Comparison of ENCODE assay signal across 16 cellular contexts in the genomic region with DNA sequence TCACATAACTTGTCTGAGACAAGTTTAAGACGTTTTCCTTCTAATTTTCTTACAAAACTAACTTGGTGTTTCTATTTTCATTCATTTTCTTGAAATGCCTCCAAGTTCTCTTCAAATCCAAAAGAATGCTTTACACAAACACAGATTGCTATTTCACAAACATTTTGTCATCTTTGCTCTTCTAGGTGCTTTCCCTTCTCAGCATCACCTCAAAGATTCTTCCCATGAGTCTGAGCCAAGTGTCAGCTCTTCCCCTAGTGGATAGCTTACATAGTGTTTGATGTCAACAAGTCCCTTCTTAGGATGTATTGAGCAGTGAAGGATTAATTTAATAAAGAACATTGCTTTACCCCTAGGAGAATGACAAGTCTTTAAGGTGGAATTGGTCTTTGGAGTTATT. TPM values are rescaled to one million over a fixed set of nuclear protein-coding genes. Genes with fewer than 3 reads are reported as not detected.
DNase-seq lines count a peak whose midpoint lies in the region; ATAC-seq and TF ChIP-seq lines count a peak whose summit lies in the region.
"Had no signal": no experiment of that assay in that cellular context is flagged by ENCODE, and none has a peak within 500 bp of the region (broad histone marks: within the 10 kb centered on the region; RNA-seq: fewer than 3 reads in every experiment).

No MANE protein-coding gene starts in this region.

- H3K9me3 Mint-ChIP-seq in stimulated activated naive CD8-positive, alpha-beta T cell treated with anti-CD3 and anti-CD28 coated beads, Interleukin-15, amount 100 ng/mL, for 72 hours, result no peaks in the 10 kb centered on the region
- H3K9me3 Mint-ChIP-seq: activated naive CD4-positive, alpha-beta T cell treated with anti-CD3 and anti-CD28 coated beads, Interleukin-2, amount 10 ng/mL, durations not matched to agents 7 days and 5 days; T-helper 1 cell treated with Interleukin-12 subunit alpha and Interleukin-12 subunit beta and Interleukin-4 antibody, amounts not matched to agents 30 μg/mL and 1 μg/mL, for 36 hours had no signal

- BruUV-seq in A673 (replicated peaks; lab: Mats Ljungman, UMichigan), result no TSS peak

- no peak for TF ChIP-seq POLR2A in gastroesophageal sphincter (IDR thresholded peaks at IDR 0.05)

- H3K27ac ChIP-seq in gastroesophageal sphincter (peak overlapping the region in 2 of 4 donors; percentile 24 to 63), A673 (ENCODE audit: low read depth, low read length, poor library complexity, severe bottlenecking) (no peak overlapping the region)
- H3K27ac ChIP-seq: BLaER1 treated with 17β-estradiol and CSF1 and Interleukin-3, amounts not matched to agents 10 nM and 100 nM; thyroid gland had no signal

- TF ChIP-seq CTCF in gastroesophageal sphincter (IDR thresholded peaks at IDR 0.05) (peak; percentile 14 to 57 (median 34)), A673 (conservative IDR thresholded peaks at IDR 0.05; ENCODE audit: low read depth, low read length) (no peak; the same call in 1 of the 2 replicates)

- peak; percentile 56 for ATAC-seq in stimulated activated naive CD8-positive, alpha-beta T cell treated with anti-CD3 and anti-CD28 coated beads, Interleukin-15, amount 100 ng/mL, for 72 hours
- ATAC-seq in stimulated activated naive CD8-positive, alpha-beta T cell treated with anti-CD3 and anti-CD28 coated beads, Interleukin-15, Interleukin-2, amounts not matched to agents 100 U/mL and 50 U/mL, for 24 hours, result no peak
- ATAC-seq in gastroesophageal sphincter (peak; percentile 55), HG02571 (IDR thresholded peaks at IDR 0.05; ENCODE audit: unreplicated experiment) (no peak)

- no peak for TF ChIP-seq EP300 in gastroesophageal sphincter (IDR thresholded peaks at IDR 0.05)

- CTCF ChIA-PET in A673 (lab: Charles Lee), result no interaction called here

- POLR2A ChIA-PET in A673 (lab: Charles Lee; ENCODE audit: low non-redundant PET), result no interaction called here

- H3K4me3 Mint-ChIP-seq in stimulated activated naive CD8-positive, alpha-beta T cell treated with anti-CD3 and anti-CD28 coated beads, Interleukin-15, amount 100 ng/mL, for 72 hours, result no peak overlapping the region
- H3K4me3 Mint-ChIP-seq: activated naive CD4-positive, alpha-beta T cell treated with anti-CD3 and anti-CD28 coated beads, Interleukin-2, amount 10 ng/mL, durations not matched to agents 7 days and 5 days; dendritic cell treated with granulocyte-macrophage colony-stimulating factor and Interleukin-4, amounts not matched to agents 40 ng/mL and 50 ng/mL, for 4 days; T-helper 1 cell treated with Interleukin-12 subunit alpha and Interleukin-12 subunit beta and Interleukin-4 antibody, amounts not matched to agents 30 μg/mL and 1 μg/mL, for 36 hours had no signal

- no peak for DNase-seq in stimulated activated naive CD8-positive, alpha-beta T cell treated with anti-CD3 and anti-CD28 coated beads, Interleukin-15, amount 100 ng/mL, for 72 hours
- no peak for DNase-seq in stimulated activated naive CD8-positive, alpha-beta T cell treated with anti-CD3 and anti-CD28 coated beads, Interleukin-15, Interleukin-2, amounts not matched to agents 100 U/mL and 50 U/mL, for 24 hours
- DNase-seq in amniotic epithelial cell (ENCODE audit: low read depth) (peak; percentile 77), dermis blood vessel endothelial cell (no peak), medulla oblongata (ENCODE audit: extremely low spot score) (no peak), A673 (ENCODE audit: low spot score) (no peak)
- DNase-seq: activated CD4-positive, alpha-beta T cell treated with anti-CD3 and anti-CD28 coated beads, Interleukin-2, amount 50 U/mL, for 48 hours; activated naive CD4-positive, alpha-beta T cell treated with anti-CD3 and anti-CD28 coated beads, Interleukin-2, amount 10 ng/mL, durations not matched to agents 7 days and 5 days; NCI-H1417; retina; thyroid gland had no signal

- peaks cover 3 to 26% (median 12%) of the 10 kb centered on the region in 3 donors for H3K4me1 ChIP-seq in gastroesophageal sphincter
- peaks cover 7% of the 10 kb centered on the region for H3K4me1 ChIP-seq in A673 (ENCODE audit: insufficient read depth, low read length, poor library complexity, severe bottlenecking)
- H3K4me1 ChIP-seq: thyroid gland had no signal

- no peaks in the 10 kb centered on the region for H3K4me1 Mint-ChIP-seq in stimulated activated naive CD8-positive, alpha-beta T cell treated with anti-CD3 and anti-CD28 coated beads, Interleukin-15, amount 100 ng/mL, for 72 hours
- H3K4me1 Mint-ChIP-seq: activated naive CD4-positive, alpha-beta T cell treated with anti-CD3 and anti-CD28 coated beads, Interleukin-2, amount 10 ng/mL, durations not matched to agents 7 days and 5 days had no signal

- intact Hi-C loops in A673 (cut with micrococcal nuclease; ENCODE audit: unreplicated experiment), result no loop called here

- 0 to 20% methylated on average over 1 of the region's 1 CpG for WGBS in gastroesophageal sphincter (ENCODE audit: low coverage in 1 of 2), 2 donors

- no peaks in the 10 kb centered on the region for H3K9me3 ChIP-seq in gastroesophageal sphincter
- H3K9me3 ChIP-seq in A673 (ENCODE audit: low read depth, low read length, poor library complexity, severe bottlenecking), result no peaks in the 10 kb centered on the region
- H3K9me3 ChIP-seq: thyroid gland had no signal

- H3K27me3 ChIP-seq in gastroesophageal sphincter, result no peaks in the 10 kb centered on the region
- H3K27me3 ChIP-seq in A673 (replicated peaks; ENCODE audit: insufficient read depth, low read depth, low read length, poor library complexity), result no peaks in the 10 kb centered on the region
- H3K27me3 ChIP-seq: BLaER1 treated with 17β-estradiol and CSF1 and Interleukin-3, amounts not matched to agents 10 nM and 100 nM; thyroid gland had no signal

- H3K27me3 Mint-ChIP-seq in stimulated activated naive CD8-positive, alpha-beta T cell treated with anti-CD3 and anti-CD28 coated beads, Interleukin-15, amount 100 ng/mL, for 72 hours, result no peaks in the 10 kb centered on the region
- H3K27me3 Mint-ChIP-seq: activated naive CD4-positive, alpha-beta T cell treated with anti-CD3 and anti-CD28 coated beads, Interleukin-2, amount 10 ng/mL, durations not matched to agents 7 days and 5 days; dendritic cell treated with granulocyte-macrophage colony-stimulating factor and Interleukin-4, amounts not matched to agents 40 ng/mL and 50 ng/mL, for 4 days had no signal

- H3K4me3 ChIP-seq in gastroesophageal sphincter (no peak overlapping the region), A673 (ENCODE audit: low read depth, low read length, poor library complexity, severe bottlenecking) (no peak overlapping the region)
- H3K4me3 ChIP-seq: BLaER1 treated with 17β-estradiol and CSF1 and Interleukin-3, amounts not matched to agents 10 nM and 100 nM; thyroid gland had no signal

- H3K36me3 ChIP-seq in gastroesophageal sphincter (no peaks in the 10 kb centered on the region), A673 (ENCODE audit: insufficient read depth, low read length, poor library complexity, severe bottlenecking) (no peaks in the 10 kb centered on the region)
- H3K36me3 ChIP-seq: BLaER1 treated with 17β-estradiol and CSF1 and Interleukin-3, amounts not matched to agents 10 nM and 100 nM; thyroid gland had no signal

- no peak overlapping the region for H3K27ac Mint-ChIP-seq in stimulated activated naive CD8-positive, alpha-beta T cell treated with anti-CD3 and anti-CD28 coated beads, Interleukin-15, amount 100 ng/mL, for 72 hours
- H3K27ac Mint-ChIP-seq: activated naive CD4-positive, alpha-beta T cell treated with anti-CD3 and anti-CD28 coated beads, Interleukin-2, amount 10 ng/mL, durations not matched to agents 7 days and 5 days; dendritic cell treated with granulocyte-macrophage colony-stimulating factor and Interleukin-4, amounts not matched to agents 40 ng/mL and 50 ng/mL, for 4 days; T-helper 1 cell treated with Interleukin-12 subunit alpha and Interleukin-12 subunit beta and Interleukin-4 antibody, amounts not matched to agents 30 μg/mL and 1 μg/mL, for 36 hours had no signal

RNA-seq across cellular contexts. Expression of a gene that starts 38.1 kb away (rescaled TPM):
- total RNA-seq in gastroesophageal sphincter (10 to 100 TPM; 24.6 to 61.6 (median 33.0) TPM), dermis blood vessel endothelial cell (80.2 and 109 TPM in 2 replicates), A673 (2021) (22.8 and 26.9 TPM in 2 replicates)

Comparison
In these comparisons a context has a peak if more than half of its experiments do, and no peak if none do; other contexts are left out.
1. ATAC-seq: peak in stimulated activated naive CD8-positive, alpha-beta T cell treated with anti-CD3 and anti-CD28 coated beads, Interleukin-15, amount 100 ng/mL, for 72 hours (single experiment) and gastroesophageal sphincter (single experiment); none in stimulated activated naive CD8-positive, alpha-beta T cell treated with anti-CD3 and anti-CD28 coated beads, Interleukin-15, Interleukin-2, amounts not matched to agents 100 U/mL and 50 U/mL, for 24 hours (single experiment) and HG02571 (single experiment).